In genomic region chr15:31296304-31297220, GRCh38 we compare ENCODE assay signal across 11 cellular contexts. TPM values are rescaled to one million over a fixed set of nuclear protein-coding genes. Genes with fewer than 3 reads are reported as not detected.
DNase-seq lines count a peak whose midpoint lies in the region; ATAC-seq and TF ChIP-seq lines count a peak whose summit lies in the region.
"Had no signal": no experiment of that assay in that cellular context is flagged by ENCODE, and none has a peak within 500 bp of the region (broad histone marks: within the 10 kb centered on the region; RNA-seq: fewer than 3 reads in every experiment).

No MANE protein-coding gene starts in this region.

- no peaks in the 10 kb centered on the region for H3K36me3 ChIP-seq in BLaER1 treated with 17β-estradiol and CSF1 and Interleukin-3, amounts not matched to agents 10 nM and 100 nM

- H3K4me1 ChIP-seq in BLaER1 treated with 17β-estradiol and CSF1 and Interleukin-3, amounts not matched to agents 10 nM and 100 nM = peaks cover 20 to 51% (median 46%) of the 10 kb centered on the region in 10 experiments

- TF ChIP-seq CTCF in MCF 10A (IDR thresholded peaks at IDR 0.05; ENCODE audit: unreplicated experiment) (no peak), GM10248 (IDR thresholded peaks at IDR 0.05; ENCODE audit: control extremely low read depth, extremely low read depth, low read depth, missing control alignments) (no peak)

- H3K4me3 ChIP-seq in BLaER1 treated with 17β-estradiol and CSF1 and Interleukin-3, amounts not matched to agents 10 nM and 100 nM = no peak overlapping the region
- H3K4me3 ChIP-seq: SK-N-MC had no signal

- H3K27ac Mint-ChIP-seq in MCF 10A (ENCODE audit: low read depth, unreplicated experiment) = peak overlapping the region; percentile 35
- H3K27ac Mint-ChIP-seq: CD8-positive, alpha-beta T cell had no signal

- peak overlapping the region in 6 of 11 experiments; percentile 3 to 90 (median 20); a peak in 7 of 22 replicates for H3K4me2 ChIP-seq in BLaER1 treated with 17β-estradiol and CSF1 and Interleukin-3, amounts not matched to agents 10 nM and 100 nM

- peaks cover 6% of the 10 kb centered on the region for H3K36me3 Mint-ChIP-seq in MCF 10A (ENCODE audit: insufficient read depth, unreplicated experiment)
- H3K36me3 Mint-ChIP-seq: CD8-positive, alpha-beta T cell had no signal

- BruUV-seq in MCF 10A (replicated peaks; lab: Mats Ljungman, UMichigan) = no TSS peak

- DNase-seq in LoVo (ENCODE audit: low spot score) (peak; percentile 90), MCF 10A (ENCODE audit: unreplicated experiment) (peak; percentile 88), mucosa of gallbladder (ENCODE audit: low spot score) (peak; percentile 87), SK-N-DZ (ENCODE audit: low spot score) (no peak), EL (no peak), GM10248 (ENCODE audit: extremely low spot score) (no peak)
- DNase-seq: stimulated activated naive CD4-positive, alpha-beta T cell treated with Interleukin-2 at 50 U/mL for 16 hours had no signal

- H3K9me3 ChIP-seq in BLaER1 treated with 17β-estradiol and CSF1 and Interleukin-3, amounts not matched to agents 10 nM and 100 nM (replicated peaks in 1 of 11) = peaks cover 0 to 11% (median 0%) of the 10 kb centered on the region in 11 experiments; a peak in 3 of 22 replicates

- POLR2A ChIA-PET in MCF 10A (lab: Yijun Ruan, JAX) (interaction anchor here (0.6 to 1.5 kb wide), 6 partner anchors 30 to 289 kb away, joined by 3 to 5 read pairs (median 4); partner anchors contain the start of gene KLF13), GM10248 (lab: Yijun Ruan, JAX) (no interaction called here)

- H3K4me1 Mint-ChIP-seq in MCF 10A (ENCODE audit: insufficient read depth, unreplicated experiment) = peaks cover 14% of the 10 kb centered on the region

- ATAC-seq in GM18873 (IDR thresholded peaks at IDR 0.05; ENCODE audit: low FRiP score, unreplicated experiment) = no peak
- ATAC-seq: CD8-positive, alpha-beta T cell had no signal

- H3K9me3 Mint-ChIP-seq in MCF 10A (ENCODE audit: unreplicated experiment) = no peaks in the 10 kb centered on the region
- H3K9me3 Mint-ChIP-seq: CD8-positive, alpha-beta T cell had no signal

- peak overlapping the region in 1 of 11 experiments; percentile 43; a peak in 2 of 22 replicates for H3K27ac ChIP-seq in BLaER1 treated with 17β-estradiol and CSF1 and Interleukin-3, amounts not matched to agents 10 nM and 100 nM
- H3K27ac ChIP-seq: SK-N-MC had no signal

- no peaks in the 10 kb centered on the region for H4K20me1 ChIP-seq in BLaER1 treated with 17β-estradiol and CSF1 and Interleukin-3, amounts not matched to agents 10 nM and 100 nM

- peak overlapping the region; percentile 58 for H3K4me3 Mint-ChIP-seq in MCF 10A (ENCODE audit: unreplicated experiment)
- H3K4me3 Mint-ChIP-seq: CD8-positive, alpha-beta T cell had no signal

- CTCF ChIA-PET in MCF 10A (lab: Yijun Ruan, JAX) (interaction anchor here (0.5 to 1.1 kb wide), 4 partner anchors 70 to 192 kb away, joined by 3 read pairs; no protein-coding TSS in a partner anchor), GM10248 (lab: Yijun Ruan, JAX) (interaction anchor here (1.2 to 1.5 kb wide), 2 partner anchors 11 to 192 kb away, joined by 3 to 6 read pairs; no protein-coding TSS in a partner anchor)

- intact Hi-C loops in MCF 10A (cut with micrococcal nuclease) = no loop called here

- no peaks in the 10 kb centered on the region for H3K27me3 ChIP-seq in BLaER1 treated with 17β-estradiol and CSF1 and Interleukin-3, amounts not matched to agents 10 nM and 100 nM

- H3K27me3 Mint-ChIP-seq in MCF 10A (ENCODE audit: insufficient read depth, unreplicated experiment) = peaks cover 20% of the 10 kb centered on the region

- H3K9ac ChIP-seq in BLaER1 treated with 17β-estradiol and CSF1 and Interleukin-3, amounts not matched to agents 10 nM and 100 nM = no peak overlapping the region

RNA-seq across cellular contexts. Expression of gene KLF13, which starts 30.1 kb away (rescaled TPM):
- total RNA-seq in MCF 10A (2022) (83.1 and 110 TPM in 2 replicates), mucosa of gallbladder (86.0 TPM)
- 65.3 and 76.1 TPM in 2 replicates for polyA plus RNA-seq in SK-N-DZ (2014; cell fraction: cytosol; rRNA removed)
- 26.8 and 37.7 TPM in 2 replicates for polyA plus RNA-seq in SK-N-DZ (2014; cell fraction: nucleus; rRNA removed)

Comparison
In these comparisons a context has a peak if more than half of its experiments do, and no peak if none do; other contexts are left out.
1. DNase-seq: peak in LoVo (single experiment), MCF 10A (single experiment) and mucosa of gallbladder (single experiment); none in SK-N-DZ (single experiment), EL (single experiment) and GM10248 (single experiment).